Comparison of ENCODE assay signal across 24 cellular contexts in the genomic region with DNA sequence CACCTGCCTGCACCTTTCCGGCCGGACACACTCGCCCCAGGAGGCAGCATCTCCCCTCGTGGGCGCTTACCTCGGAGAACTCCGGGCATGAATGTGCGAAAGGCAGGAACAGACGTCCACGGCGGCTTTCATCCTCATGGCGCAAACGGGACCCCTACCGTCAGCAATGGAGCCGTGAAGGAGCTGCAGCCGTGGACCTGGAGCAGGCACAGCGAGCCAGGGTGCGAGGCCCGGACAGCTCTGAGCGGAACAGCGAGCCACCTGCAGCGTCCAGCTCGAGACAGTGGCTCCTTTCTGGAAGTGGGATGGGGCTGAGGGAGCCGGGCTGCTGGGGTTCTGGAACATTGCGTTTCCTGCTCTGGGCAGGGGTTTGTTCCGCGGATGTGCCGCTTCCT. TPM values are rescaled to one million over a fixed set of nuclear protein-coding genes. Genes with fewer than 3 reads are reported as not detected.
DNase-seq lines count a peak whose midpoint lies in the region; ATAC-seq, FAIRE-seq and TF ChIP-seq lines count a peak whose summit lies in the region.
"Had no signal": no experiment of that assay in that cellular context is flagged by ENCODE, and none has a peak within 500 bp of the region (broad histone marks: within the 10 kb centered on the region; RNA-seq: fewer than 3 reads in every experiment).

No MANE protein-coding gene starts in this region.

- no peaks in the 10 kb centered on the region for H3K27me3 ChIP-seq in aorta (ENCODE audit: control insufficient read depth in 1 of 2, insufficient read depth in 2 of 2, low read length in 1 of 2)

- H3K27ac ChIP-seq in kidney (ENCODE audit: low read depth in 2 of 2, low read length in 2 of 2) (no peak overlapping the region), aorta (ENCODE audit: low read depth in 1 of 2, low read length in 2 of 2) (no peak overlapping the region)

- H3K36me3 ChIP-seq in kidney (ENCODE audit: control insufficient read depth in 1 of 2, insufficient read depth in 2 of 2, low read length in 2 of 2) (no peaks in the 10 kb centered on the region), aorta (ENCODE audit: control insufficient read depth in 1 of 2, insufficient read depth in 2 of 2, low read length in 1 of 2) (no peaks in the 10 kb centered on the region)
- H3K36me3 ChIP-seq: MG63 had no signal

- intact Hi-C loops in natural killer cell (cut with micrococcal nuclease) = no loop called here
- intact Hi-C loops in kidney (cut with DNase I) = no loop called here
- intact Hi-C loops in aorta (cut with DNase I) = no loop called here

- H3K4me1 Mint-ChIP-seq in natural killer cell treated with Interleukin-12 subunit alpha and Interleukin-12 subunit beta and Interleukin-15 and Interleukin-18, amount 100 ng/mL, for 72 hours (ENCODE audit: low read depth in 2 of 2) = no peaks in the 10 kb centered on the region
- H3K4me1 Mint-ChIP-seq in natural killer cell (no peaks in the 10 kb centered on the region), progenitor cell of endocrine pancreas (ENCODE audit: low read depth) (peaks cover 12% of the 10 kb centered on the region)
- H3K4me1 Mint-ChIP-seq: CD4-positive, alpha-beta memory T cell had no signal

- H3K9ac ChIP-seq in kidney (ENCODE audit: low read length in 2 of 2) = no peak overlapping the region

- H3K36me3 Mint-ChIP-seq in natural killer cell treated with Interleukin-12 subunit alpha and Interleukin-12 subunit beta and Interleukin-15 and Interleukin-18, amount 100 ng/mL, for 72 hours = no peaks in the 10 kb centered on the region
- H3K36me3 Mint-ChIP-seq in natural killer cell (no peaks in the 10 kb centered on the region), progenitor cell of endocrine pancreas (ENCODE audit: insufficient read depth) (no peaks in the 10 kb centered on the region)
- H3K36me3 Mint-ChIP-seq: CD4-positive, alpha-beta memory T cell had no signal

- DNase-seq in natural killer cell treated with Interleukin-12 subunit alpha and Interleukin-12 subunit beta and Interleukin-15 and Interleukin-18, amount 100 ng/mL, for 72 hours (ENCODE audit: low spot score) = peak; percentile 56
- no peak for DNase-seq in natural killer cell
- DNase-seq in NCI-H146 treated with DMSO at 0.1 percent for 48 hours (lab: John Stamatoyannopoulos, UW; ENCODE audit: unreplicated experiment) = peak; percentile 53
- DNase-seq in kidney = peak; percentile 63
- DNase-seq in aorta = peak; percentile 29 to 72
- no peak for DNase-seq in NCI-H1930 (lab: John Stamatoyannopoulos, UW)
- DNase-seq in progenitor cell of endocrine pancreas (ENCODE audit: low spot score, unreplicated experiment) = no peak
- DNase-seq: CD4-positive, alpha-beta memory T cell; GF-D8; HFFc6; Karpas-422; MG63; NCI-H1092 treated with DMSO at 0.1 percent for 48 hours; NCI-H187 treated with DMSO at 0.1 percent for 48 hours; NCI-H2171; NCI-H510A; SIG-M5 had no signal

- peaks cover 30 to 31% of the 10 kb centered on the region in 2 donors for H3K27me3 Mint-ChIP-seq in natural killer cell treated with Interleukin-12 subunit alpha and Interleukin-12 subunit beta and Interleukin-15 and Interleukin-18, amount 100 ng/mL, for 72 hours
- H3K27me3 Mint-ChIP-seq in natural killer cell (ENCODE audit: low read depth in 2 of 2) (peaks cover 12 to 23% of the 10 kb centered on the region in 2 donors), progenitor cell of endocrine pancreas (no peaks in the 10 kb centered on the region)

- TF ChIP-seq CTCF in natural killer cell (IDR thresholded peaks at IDR 0.05) = no peak
- no peak for TF ChIP-seq CTCF in kidney (IDR thresholded peaks at IDR 0.05; ENCODE audit: borderline replicate concordance, extremely low read depth, insufficient read depth)
- TF ChIP-seq CTCF in progenitor cell of endocrine pancreas (IDR thresholded peaks at IDR 0.05; ENCODE audit: unreplicated experiment) = no peak

- H3K9me3 ChIP-seq in kidney (ENCODE audit: control insufficient read depth in 1 of 2, low read length in 2 of 2) = no peaks in the 10 kb centered on the region
- H3K9me3 ChIP-seq in aorta (ENCODE audit: control insufficient read depth, low read length) = no peaks in the 10 kb centered on the region
- H3K9me3 ChIP-seq: MG63 had no signal

- no peak overlapping the region for H3K27ac Mint-ChIP-seq in natural killer cell treated with Interleukin-12 subunit alpha and Interleukin-12 subunit beta and Interleukin-15 and Interleukin-18, amount 100 ng/mL, for 72 hours
- H3K27ac Mint-ChIP-seq in natural killer cell (no peak overlapping the region), progenitor cell of endocrine pancreas (no peak overlapping the region)
- H3K27ac Mint-ChIP-seq: CD4-positive, alpha-beta memory T cell; HFFc6 had no signal

- H3K4me3 Mint-ChIP-seq in natural killer cell treated with Interleukin-12 subunit alpha and Interleukin-12 subunit beta and Interleukin-15 and Interleukin-18, amount 100 ng/mL, for 72 hours = no peak overlapping the region
- H3K4me3 Mint-ChIP-seq in natural killer cell (no peak overlapping the region), progenitor cell of endocrine pancreas (ENCODE audit: low read depth) (no peak overlapping the region)
- H3K4me3 Mint-ChIP-seq: CD4-positive, alpha-beta memory T cell; HFFc6 had no signal

- no peaks in the 10 kb centered on the region for H3K9me3 Mint-ChIP-seq in natural killer cell treated with Interleukin-12 subunit alpha and Interleukin-12 subunit beta and Interleukin-15 and Interleukin-18, amount 100 ng/mL, for 72 hours
- no peaks in the 10 kb centered on the region for H3K9me3 Mint-ChIP-seq in natural killer cell
- H3K9me3 Mint-ChIP-seq in progenitor cell of endocrine pancreas (ENCODE audit: low read depth) = peaks cover 5% of the 10 kb centered on the region
- H3K9me3 Mint-ChIP-seq: CD4-positive, alpha-beta memory T cell; HFFc6 had no signal

- H3K4me3 ChIP-seq in kidney (ENCODE audit: low read length in 2 of 2) (no peak overlapping the region), aorta (ENCODE audit: low read length in 2 of 2) (no peak overlapping the region)
- H3K4me3 ChIP-seq: MG63 had no signal

- FAIRE-seq in kidney (lab: Jason Lieb, UNC) = no peak
- FAIRE-seq: D721Med, GM12892, H54, RCC 7860 had no signal

- WGBS in aorta, 2 donors = 82 to 85% methylated on average over 28 of the region's 28 CpGs

- no peak for ATAC-seq in natural killer cell treated with Interleukin-12 subunit alpha and Interleukin-12 subunit beta and Interleukin-15 and Interleukin-18, amount 100 ng/mL, for 72 hours
- ATAC-seq in natural killer cell (no peak), aorta (ENCODE audit: low FRiP score) (no peak), HG03097 (IDR thresholded peaks at IDR 0.05; ENCODE audit: low FRiP score, unreplicated experiment) (no peak)

- no peaks in the 10 kb centered on the region for H3K4me1 ChIP-seq in kidney (ENCODE audit: control insufficient read depth in 1 of 2, insufficient read depth in 1 of 2, low read depth in 1 of 2, low read length in 2 of 2)
- no peaks in the 10 kb centered on the region for H3K4me1 ChIP-seq in aorta (ENCODE audit: control insufficient read depth in 1 of 2, insufficient read depth in 2 of 2, low read length in 2 of 2)

RNA-seq across cellular contexts. Expression of a gene that starts 7.8 kb away (rescaled TPM):
- not detected for total RNA-seq in natural killer cell treated with Interleukin-12 subunit alpha and Interleukin-12 subunit beta and Interleukin-15 and Interleukin-18, amount 100 ng/mL, for 72 hours
- not detected for total RNA-seq in natural killer cell
- 2.2 TPM for total RNA-seq in kidney
- 69.3 TPM for polyA plus RNA-seq in kidney (ENCODE audit: insufficient read depth, low read depth, low replicate concordance)
- total RNA-seq in aorta = under 1 TPM in 1 of 2 donors, not detected in 1; 0.12 TPM
- 1 to 10 TPM in 1 of 2 donors, not detected in 1; 9.5 TPM for polyA plus RNA-seq in aorta
- total RNA-seq in progenitor cell of endocrine pancreas = 2.2 and 2.6 TPM in 2 replicates
- total RNA-seq: CD4-positive, alpha-beta memory T cell; Daoy; HFFc6; T-helper 1 cell treated with Interleukin-12 subunit alpha and Interleukin-12 subunit beta and Interleukin-4 antibody, amounts not matched to agents 30 ng/mL and 1 ng/mL, for 36 hours had no signal
- polyA plus RNA-seq: CD4-positive, alpha-beta memory T cell had no signal

RNA-seq across cellular contexts. Expression of a gene that starts 31.6 kb away (rescaled TPM):
- total RNA-seq in natural killer cell treated with Interleukin-12 subunit alpha and Interleukin-12 subunit beta and Interleukin-15 and Interleukin-18, amount 100 ng/mL, for 72 hours = not detected
- not detected for total RNA-seq in natural killer cell
- total RNA-seq in kidney = not detected
- polyA plus RNA-seq in kidney (ENCODE audit: insufficient read depth, low read depth, low replicate concordance) = 1.5 TPM
- total RNA-seq in aorta = not detected
- not detected for polyA plus RNA-seq in aorta
- not detected in 2 replicates for total RNA-seq in progenitor cell of endocrine pancreas
- total RNA-seq: CD4-positive, alpha-beta memory T cell; Daoy; HFFc6; T-helper 1 cell treated with Interleukin-12 subunit alpha and Interleukin-12 subunit beta and Interleukin-4 antibody, amounts not matched to agents 30 ng/mL and 1 ng/mL, for 36 hours had no signal
- polyA plus RNA-seq: CD4-positive, alpha-beta memory T cell had no signal

Comparison
In these comparisons a context has a peak if more than half of its experiments do, and no peak if none do; other contexts are left out.
1. DNase-seq: peak in natural killer cell treated with Interleukin-12 subunit alpha and Interleukin-12 subunit beta and Interleukin-15 and Interleukin-18, amount 100 ng/mL, for 72 hours (single experiment), NCI-H146 treated with DMSO at 0.1 percent for 48 hours (single experiment), kidney (single experiment) and aorta (2 of 2); none in natural killer cell (single experiment), NCI-H1930 (0 of 2) and progenitor cell of endocrine pancreas (single experiment).